Comparison of ENCODE assay signal across 12 cellular contexts in genomic region chr7:2729043-2729892, GRCh38. TPM values are rescaled to one million over a fixed set of nuclear protein-coding genes. Genes with fewer than 3 reads are reported as not detected.
DNase-seq lines count a peak whose midpoint lies in the region; ATAC-seq, FAIRE-seq and TF ChIP-seq lines count a peak whose summit lies in the region.
"Had no signal": no experiment of that assay in that cellular context is flagged by ENCODE, and none has a peak within 500 bp of the region (broad histone marks: within the 10 kb centered on the region; RNA-seq: fewer than 3 reads in every experiment).

No MANE protein-coding gene starts in this region.

- CTCF ChIA-PET in Calu3 (lab: Charles Lee) (interaction anchor here (0.7 kb wide), 1 partner anchor 29 kb away, joined by 4 read pairs; no protein-coding TSS in a partner anchor), HepG2 (lab: Yijun Ruan, JAX; ENCODE audit: low intra/inter-chr PET ratio, low total read pairs) (no interaction called here)

- no peaks in the 10 kb centered on the region for H3K9me3 ChIP-seq in HepG2 (ENCODE audit: low read length)
- no peaks in the 10 kb centered on the region for H3K9me3 ChIP-seq in skeletal muscle satellite cell (replicated peaks; ENCODE audit: low read length)
- H3K9me3 ChIP-seq in MG63: no peaks in the 10 kb centered on the region

- H3K4me3 Mint-ChIP-seq in Calu3 (ENCODE audit: low read depth, unreplicated experiment): no peak overlapping the region
- H3K4me3 Mint-ChIP-seq: activated naive CD4-positive, alpha-beta T cell treated with anti-CD3 and anti-CD28 coated beads, Interleukin-2, amount 50 U/mL, for 24 hours; CD4-positive, CD25-positive, alpha-beta regulatory T cell had no signal

- H3K36me3 Mint-ChIP-seq in Calu3 (ENCODE audit: insufficient read depth, unreplicated experiment): peaks cover 43% of the 10 kb centered on the region

- H3K79me2 ChIP-seq in HepG2 (ENCODE audit: insufficient read depth, low read length): no peaks in the 10 kb centered on the region

- H3K4me1 Mint-ChIP-seq in Calu3 (ENCODE audit: low read depth, unreplicated experiment): peaks cover 21% of the 10 kb centered on the region

- in situ Hi-C loops in HepG2 (cut with HindIII; ENCODE audit: extremely low pct_ligation_motif_present, low pct_unique_long_range_greater_than_20kb): no loop called here

- H3K4me1 ChIP-seq in HepG2 (ENCODE audit: insufficient read depth, low read length): peaks cover 11% of the 10 kb centered on the region; the same call in 1 of the 2 replicates
- peaks cover 36% of the 10 kb centered on the region for H3K4me1 ChIP-seq in skeletal muscle satellite cell (ENCODE audit: control insufficient read depth, insufficient read depth, low read length)

- no peak overlapping the region for H3K9ac ChIP-seq in HepG2 (ENCODE audit: insufficient read depth, low read depth, low read length)
- peak overlapping the region; percentile 36 for H3K9ac ChIP-seq in skeletal muscle satellite cell (ENCODE audit: low read depth, low read length)

- intact Hi-C loops in Calu3 (cut with micrococcal nuclease; ENCODE audit: unreplicated experiment) (no loop called here), HepG2 (cut with micrococcal nuclease; ENCODE audit: unreplicated experiment) (no loop called here)

- WGBS in HepG2 (ENCODE audit: low lambda C conversion rate): 97% methylated on average over 30 of the region's 37 CpGs

- H3K4me3 ChIP-seq in HepG2 (replicated peaks in 1 of 3; ENCODE audit: insufficient read depth in 1 of 3, low read depth in 2 of 3, low read length in 3 of 3) (no peak overlapping the region), skeletal muscle satellite cell (ENCODE audit: low read length) (no peak overlapping the region), MG63 (no peak overlapping the region)

- H2AFZ ChIP-seq in HepG2 (ENCODE audit: low read length): no peak overlapping the region

- DNase-seq in Calu3 (no peak), caudate nucleus (lab: John Stamatoyannopoulos, UW) (peak in 6 of 61 donors; percentile 17 to 54 (median 23)), HepG2 (ENCODE audit: low spot score) (no peak), middle frontal gyrus (ENCODE audit: extremely low spot score, low spot score) (no peak), GM10266 (ENCODE audit: extremely low spot score) (no peak), MG63 (no peak)
- DNase-seq: CD4-positive, CD25-positive, alpha-beta regulatory T cell; stimulated activated CD4-positive, alpha-beta T cell treated with anti-CD3 and anti-CD28 coated beads, Interleukin-4, amount 100 ng/mL, for 1 hour had no signal

- TF ChIP-seq CTCF in Calu3 (IDR thresholded peaks at IDR 0.05; ENCODE audit: unreplicated experiment): no peak
- no peak for TF ChIP-seq CTCF in HepG2 (CRISPR knock-in tag; IDR thresholded peaks at IDR 0.05)
- TF ChIP-seq CTCF in GM10266 (IDR thresholded peaks at IDR 0.05; ENCODE audit: control insufficient read depth, insufficient read depth, low read depth, missing control alignments): no peak

- BruUV-seq in Calu3 (replicated peaks; lab: Mats Ljungman, UMichigan) (TSS peak; percentile 14), HepG2 (replicated peaks; lab: Mats Ljungman, UMichigan) (TSS peak; percentile 44)

- no peak for TF ChIP-seq POLR2A in HepG2 (IDR thresholded peaks at IDR 0.05; ENCODE audit: insufficient read depth in 1 of 2, low read depth in 2 of 2, low read length in 2 of 2)

- FAIRE-seq in HepG2 (lab: Jason Lieb, UNC): no peak
- FAIRE-seq: GM12892 had no signal

- no peaks in the 10 kb centered on the region for H3K27me3 ChIP-seq in HepG2 (ENCODE audit: control insufficient read depth in 1 of 2, insufficient read depth in 2 of 2, low read length in 2 of 2)
- no peaks in the 10 kb centered on the region for H3K27me3 ChIP-seq in skeletal muscle satellite cell (ENCODE audit: control insufficient read depth, insufficient read depth, low read length)
- no peaks in the 10 kb centered on the region for H3K27me3 ChIP-seq in MG63

- no peak overlapping the region for H3K27ac Mint-ChIP-seq in Calu3 (ENCODE audit: unreplicated experiment)
- H3K27ac Mint-ChIP-seq: activated naive CD4-positive, alpha-beta T cell treated with anti-CD3 and anti-CD28 coated beads, Interleukin-2, amount 50 U/mL, for 24 hours; CD4-positive, CD25-positive, alpha-beta regulatory T cell had no signal

- H3K27ac ChIP-seq in caudate nucleus (ENCODE audit: low read depth, low read length) (peak overlapping the region; percentile 72), HepG2 (ENCODE audit: extremely low read length, insufficient read depth, low read length) (no peak overlapping the region)

- peaks cover 4% of the 10 kb centered on the region for H3K9me3 Mint-ChIP-seq in Calu3 (ENCODE audit: low read depth, unreplicated experiment)
- H3K9me3 Mint-ChIP-seq: activated naive CD4-positive, alpha-beta T cell treated with anti-CD3 and anti-CD28 coated beads, Interleukin-2, amount 50 U/mL, for 24 hours; CD4-positive, CD25-positive, alpha-beta regulatory T cell had no signal

- H3K36me3 ChIP-seq in HepG2 (replicated peaks in 1 of 2; ENCODE audit: control insufficient read depth in 1 of 2, insufficient read depth in 2 of 2, low read length in 2 of 2) (peaks cover 18 to 57% of the 10 kb centered on the region in 2 experiments; a peak in 4 of 5 replicates), skeletal muscle satellite cell (ENCODE audit: insufficient read depth, low read length) (peaks cover 30% of the 10 kb centered on the region), MG63 (peaks cover 16% of the 10 kb centered on the region)

- no peak for ATAC-seq in HepG2
- ATAC-seq in HG03469 (IDR thresholded peaks at IDR 0.05; ENCODE audit: unreplicated experiment): no peak

- H3K27me3 Mint-ChIP-seq in Calu3 (ENCODE audit: unreplicated experiment): no peaks in the 10 kb centered on the region
- H3K27me3 Mint-ChIP-seq: activated naive CD4-positive, alpha-beta T cell treated with anti-CD3 and anti-CD28 coated beads, Interleukin-2, amount 50 U/mL, for 24 hours; CD4-positive, CD25-positive, alpha-beta regulatory T cell had no signal

- TF ChIP-seq EP300 in HepG2 (IDR thresholded peaks at IDR 0.05; ENCODE audit: low read depth in 2 of 2, low read length in 2 of 2): no peak
- TF ChIP-seq EP300 in HepG2 (CRISPR knock-in tag; IDR thresholded peaks at IDR 0.05; ENCODE audit: borderline replicate concordance): no peak

- no peak overlapping the region for H3K4me2 ChIP-seq in HepG2 (ENCODE audit: low read depth, low read length)
- H3K4me2 ChIP-seq in skeletal muscle satellite cell (ENCODE audit: low read length): peak overlapping the region; percentile 35

- POLR2A ChIA-PET in HepG2 (lab: Yijun Ruan, JAX): no interaction called here

- H4K20me1 ChIP-seq in HepG2 (ENCODE audit: insufficient read depth, low read length): 0 out of 2 replicates have a peak, but pooled peaks cover 4% of the 10 kb centered on the region

- TF ChIP-seq RAD21 in HepG2 (CRISPR knock-in tag; IDR thresholded peaks at IDR 0.05): no peak

TF ChIP-seq in HepG2, 621 proteins besides CTCF, POLR2A, EP300 and RAD21 (continues in another document):
- TF ChIP-seq KLF6 (CRISPR knock-in tag; IDR thresholded peaks at IDR 0.05) (no peak), FOXA3 (CRISPR knock-in tag; IDR thresholded peaks at IDR 0.05) (no peak), MXD4 (CRISPR knock-in tag; IDR thresholded peaks at IDR 0.05) (no peak), HNRNPL (IDR thresholded peaks at IDR 0.05; ENCODE audit: low read depth, low read length) (no peak), ZNF800 (CRISPR knock-in tag; IDR thresholded peaks at IDR 0.05) (no peak), CEBPG (CRISPR knock-in tag; IDR thresholded peaks at IDR 0.05) (no peak), CEBPB (IDR thresholded peaks at IDR 0.05; ENCODE audit: borderline replicate concordance, low read depth, low read length) (no peak)

RNA-seq across cellular contexts. Expression of gene AMZ1, which starts 41.3 kb away (rescaled TPM):
- total RNA-seq in Calu3 (2022): 0.12 and 0.44 TPM in 2 replicates
- not detected in 2 replicates for total RNA-seq in HepG2 (2016; rRNA removed; fragmentation: Illumina TruSeq; extraction: Trizol)
- total RNA-seq in HepG2 (2016; cell fraction: cytosol; rRNA removed; fragmentation: Illumina TruSeq; extraction: Trizol; ENCODE audit: low read depth): not detected in 2 replicates
- not detected in 2 replicates for total RNA-seq in HepG2 (2016; cell fraction: insoluble cytoplasmic fraction; rRNA removed; fragmentation: Illumina TruSeq; extraction: Trizol)
- not detected in 2 replicates for total RNA-seq in HepG2 (2016; cell fraction: membrane; rRNA removed; fragmentation: Illumina TruSeq; extraction: Trizol)
- not detected in 2 replicates for total RNA-seq in HepG2 (2016; cell fraction: nucleus; rRNA removed; fragmentation: Illumina TruSeq; extraction: Trizol)
- polyA plus RNA-seq in HepG2 (2011; rRNA removed): 0.03 TPM in 1 of 2 replicates, not detected in the other
- 0.01 and 0.04 TPM in 2 replicates for polyA plus RNA-seq in HepG2 (2011; cell fraction: cytosol; rRNA removed)
- 0.18 and 0.26 TPM in 2 replicates for polyA plus RNA-seq in HepG2 (2011; cell fraction: nucleus; rRNA removed)
- 0.05 and 0.07 TPM in 2 replicates for polyA plus RNA-seq in HepG2 (2012)
- not detected in 2 replicates for polyA plus RNA-seq in HepG2 (2016; cell fraction: cytosol; fragmentation: Illumina TruSeq; extraction: Trizol; ENCODE audit: low read depth)
- not detected in 2 replicates for polyA plus RNA-seq in HepG2 (2016; cell fraction: insoluble cytoplasmic fraction; fragmentation: Illumina TruSeq; extraction: Trizol; ENCODE audit: low read depth)
- not detected in 2 replicates for polyA plus RNA-seq in HepG2 (2016; cell fraction: membrane; fragmentation: Illumina TruSeq; extraction: Trizol; ENCODE audit: low read depth)
- not detected in 2 replicates for polyA plus RNA-seq in HepG2 (2016; cell fraction: nucleus; fragmentation: Illumina TruSeq; extraction: Trizol; ENCODE audit: insufficient read depth, low read depth)
- polyA minus RNA-seq in HepG2 (2011; rRNA and poly(A)+ RNA removed; ENCODE audit: low replicate concordance): 0.30 and 0.84 TPM in 2 replicates
- not detected in 2 replicates for polyA minus RNA-seq in HepG2 (2011; cell fraction: cytosol; rRNA and poly(A)+ RNA removed)
- 0.13 TPM in 1 of 2 replicates, not detected in the other for polyA minus RNA-seq in HepG2 (2011; cell fraction: nucleus; rRNA and poly(A)+ RNA removed)
- under 0.01 TPM in 1 of 2 replicates, not detected in the other for total RNA-seq in skeletal muscle satellite cell (2012; rRNA removed)
- total RNA-seq in MG63 (2014; rRNA removed; shearing (Covaris generic); ENCODE audit: low replicate concordance): 0.03 TPM in 1 of 2 replicates, not detected in the other
